In genomic region chr18:22195052-22195451, GRCh38 we compare ENCODE assay signal across 12 cellular contexts. TPM values are rescaled to one million over a fixed set of nuclear protein-coding genes. Genes with fewer than 3 reads are reported as not detected.
DNase-seq lines count a peak whose midpoint lies in the region; ATAC-seq and TF ChIP-seq lines count a peak whose summit lies in the region.
"Had no signal": no experiment of that assay in that cellular context is flagged by ENCODE, and none has a peak within 500 bp of the region (broad histone marks: within the 10 kb centered on the region; RNA-seq: fewer than 3 reads in every experiment).

No MANE protein-coding gene starts in this region.

- intact Hi-C loops in Calu3 (cut with micrococcal nuclease; ENCODE audit: unreplicated experiment) = no loop called here
- intact Hi-C loops in body of pancreas (cut with DNase I) = no loop called here

- TF ChIP-seq CTCF in Calu3 (IDR thresholded peaks at IDR 0.05; ENCODE audit: unreplicated experiment) (no peak), body of pancreas (IDR thresholded peaks at IDR 0.05) (no peak), thoracic aorta (IDR thresholded peaks at IDR 0.05) (no peak)

- H3K36me3 ChIP-seq in body of pancreas (replicated peaks in 1 of 2; ENCODE audit: insufficient read depth in 1 of 2, low read depth in 2 of 2) = peaks cover 0 to 4% of the 10 kb centered on the region in 2 donors
- no peaks in the 10 kb centered on the region for H3K36me3 ChIP-seq in mucosa of stomach (ENCODE audit: control insufficient read depth, insufficient read depth, low read length)
- no peaks in the 10 kb centered on the region for H3K36me3 ChIP-seq in thoracic aorta

- H3K4me3 ChIP-seq in body of pancreas (no peak overlapping the region), mucosa of stomach (ENCODE audit: low read length) (no peak overlapping the region), thoracic aorta (peak overlapping the region; percentile 62)

- H3K9me3 Mint-ChIP-seq in Calu3 (ENCODE audit: low read depth, unreplicated experiment) = no peaks in the 10 kb centered on the region

- H3K27me3 ChIP-seq in body of pancreas (no peaks in the 10 kb centered on the region), mucosa of stomach (ENCODE audit: control insufficient read depth, insufficient read depth, low read length) (no peaks in the 10 kb centered on the region), thoracic aorta (replicated peaks; ENCODE audit: insufficient read depth) (no peaks in the 10 kb centered on the region)

- 76 to 77% methylated on average over 11 of the region's 11 CpGs for WGBS in body of pancreas, 2 donors

- no peaks in the 10 kb centered on the region for H3K9me3 ChIP-seq in body of pancreas
- H3K9me3 ChIP-seq in mucosa of stomach (ENCODE audit: control insufficient read depth, low read length) = no peaks in the 10 kb centered on the region
- H3K9me3 ChIP-seq in thoracic aorta = no peaks in the 10 kb centered on the region

- DNase-seq in Calu3 (no peak), body of pancreas (no peak), thoracic aorta (ENCODE audit: low spot score) (no peak), KBM-7 (no peak), DMS153 (lab: John Stamatoyannopoulos, UW) (no peak), amniotic stem cell (lab: John Stamatoyannopoulos, UW) (no peak)
- DNase-seq: AML-193, DMS79 treated with DMSO at 0.1 percent for 48 hours, NCI-H1436 treated with DMSO at 0.1 percent for 48 hours, NCI-H2081 treated with DMSO at 0.1 percent for 48 hours, NCI-H524 had no signal

- H3K27ac Mint-ChIP-seq in Calu3 (ENCODE audit: unreplicated experiment) = peak overlapping the region; percentile 94

- TF ChIP-seq POLR2A in body of pancreas (IDR thresholded peaks at IDR 0.05) = no peak

- no TSS peak for BruUV-seq in Calu3 (replicated peaks; lab: Mats Ljungman, UMichigan)

- CTCF ChIA-PET in Calu3 (lab: Charles Lee) = interaction anchor here (0.6 kb wide), 1 partner anchor 177 kb away, joined by 3 read pairs; no protein-coding TSS in a partner anchor

- peak overlapping the region; percentile 0 for H3K9ac ChIP-seq in mucosa of stomach (ENCODE audit: low read length)

- H3K27me3 Mint-ChIP-seq in Calu3 (ENCODE audit: unreplicated experiment) = no peaks in the 10 kb centered on the region

- H3K27ac ChIP-seq in body of pancreas (peak overlapping the region in 3 of 4 donors; percentile 57 to 100 (median 86)), thoracic aorta (peak overlapping the region; percentile 79 to 95)

- in situ Hi-C loops in KBM-7 (cut with MboI; ENCODE audit: low pct_unique_long_range_greater_than_20kb, low sequenced_read_pairs) = no loop called here

- peaks cover 78% of the 10 kb centered on the region for H3K4me1 ChIP-seq in body of pancreas
- H3K4me1 ChIP-seq in mucosa of stomach (ENCODE audit: control insufficient read depth, insufficient read depth, low read length) = peaks cover 80% of the 10 kb centered on the region
- H3K4me1 ChIP-seq in thoracic aorta (ENCODE audit: control insufficient read depth in 1 of 2, low read depth in 2 of 2) = peaks cover 66 to 93% of the 10 kb centered on the region in 2 donors

- H3K36me3 Mint-ChIP-seq in Calu3 (ENCODE audit: insufficient read depth, unreplicated experiment) = peaks cover 88% of the 10 kb centered on the region

- H3K4me3 Mint-ChIP-seq in Calu3 (ENCODE audit: low read depth, unreplicated experiment) = peak overlapping the region; percentile 64

- ATAC-seq in body of pancreas (no peak), thoracic aorta (ENCODE audit: insufficient number of reproducible peaks, low FRiP score, low read depth) (no peak)

- H3K4me1 Mint-ChIP-seq in Calu3 (ENCODE audit: low read depth, unreplicated experiment) = peaks cover 86% of the 10 kb centered on the region

RNA-seq across cellular contexts. Expression of gene GATA6, which starts 25.7 kb away (rescaled TPM):
- total RNA-seq in Calu3 (2022) = 54.6 and 58.4 TPM in 2 replicates
- 100 to 1,000 TPM in 1 of 2 donors, 10 to 100 TPM in 1; 41.8 to 114 TPM for total RNA-seq in body of pancreas
- 10 to 100 TPM; 92.7 to 92.8 TPM for total RNA-seq in thoracic aorta
